30 cellular contexts compared by ENCODE assay signal in genomic region chr16:58809213-58809612, GRCh38.
"Had no signal": no experiment of that assay in that cellular context is flagged by ENCODE, and none has a peak within 500 bp of the region (broad histone marks: within the 10 kb centered on the region; RNA-seq: fewer than 3 reads in every experiment).

No MANE protein-coding gene starts in this region.

- H3K9me3 ChIP-seq: gastroesophageal sphincter, heart left ventricle, mucosa of descending colon, neutrophil, pancreas, suprapubic skin, transverse colon, vagina had no signal

- H3K4me3 Mint-ChIP-seq: mesothelial cell of epicardium; naive B cell; natural killer cell treated with Interleukin-12 subunit alpha and Interleukin-12 subunit beta and Interleukin-15 and Interleukin-18, amount 100 ng/mL, for 72 hours; neural crest cell; stimulated activated naive CD8-positive, alpha-beta T cell treated with anti-CD3 and anti-CD28 coated beads, Interleukin-15, amount 100 ng/mL, for 72 hours had no signal

- FAIRE-seq: endothelial cell of umbilical vein, islet of Langerhans, pancreas had no signal

- H2AFZ ChIP-seq: hepatocyte had no signal

- DNase-seq: dermis blood vessel endothelial cell; effector memory CD4-positive, alpha-beta T cell; foreskin fibroblast; heart left ventricle; left ventricle myocardium superior; mesenchymal stem cell; mucosa of descending colon; naive B cell; pancreas; stimulated activated CD4-positive, alpha-beta T cell treated with anti-CD3 and anti-CD28 coated beads, Interleukin-12 subunit alpha, Interleukin-12 subunit beta, amount 100 ng/mL, for 4 hours; stimulated activated CD4-positive, alpha-beta T cell treated with anti-CD3 and anti-CD28 coated beads, Interleukin-1b, Interleukin-23, amount 100 ng/mL, for 48 hours; stimulated activated CD4-positive, alpha-beta T cell treated with anti-CD3 and anti-CD28 coated beads, Interleukin-4, amount 100 ng/mL, for 1 hour; stimulated activated CD8-positive, alpha-beta memory T cell treated with anti-CD3 and anti-CD28 coated beads, Interleukin-4, amount 100 ng/mL, for 48 hours; stimulated activated naive CD4-positive, alpha-beta T cell; stimulated activated naive CD8-positive, alpha-beta T cell treated with anti-CD3 and anti-CD28 coated beads, Interleukin-15, amount 100 ng/mL, for 72 hours; transverse colon had no signal

- H3K36me3 Mint-ChIP-seq: mesothelial cell of epicardium; naive B cell; natural killer cell treated with Interleukin-12 subunit alpha and Interleukin-12 subunit beta and Interleukin-15 and Interleukin-18, amount 100 ng/mL, for 72 hours had no signal

- H3K9me3 Mint-ChIP-seq: neural crest cell had no signal

- ATAC-seq: gastroesophageal sphincter; heart left ventricle; left ventricle myocardium superior; mucosa of descending colon; natural killer cell treated with Interleukin-12 subunit alpha and Interleukin-12 subunit beta and Interleukin-15 and Interleukin-18, amount 100 ng/mL, for 72 hours; pancreas; sciatic nerve; stimulated activated naive CD8-positive, alpha-beta T cell treated with anti-CD3 and anti-CD28 coated beads, Interleukin-15, amount 100 ng/mL, for 72 hours had no signal

- H3K4me1 Mint-ChIP-seq: mesothelial cell of epicardium; naive B cell; stimulated activated naive CD8-positive, alpha-beta T cell treated with anti-CD3 and anti-CD28 coated beads, Interleukin-15, amount 100 ng/mL, for 72 hours had no signal

- H3K4me2 ChIP-seq: hepatocyte, smooth muscle cell had no signal

- H3K4me3 ChIP-seq: coronary artery, gastroesophageal sphincter, heart left ventricle, hepatocyte, lung, mucosa of descending colon, pancreas, smooth muscle cell, suprapubic skin, transverse colon, vagina had no signal

- H3K27ac Mint-ChIP-seq: mesothelial cell of epicardium; natural killer cell treated with Interleukin-12 subunit alpha and Interleukin-12 subunit beta and Interleukin-15 and Interleukin-18, amount 100 ng/mL, for 72 hours; stimulated activated naive CD8-positive, alpha-beta T cell treated with anti-CD3 and anti-CD28 coated beads, Interleukin-15, amount 100 ng/mL, for 72 hours had no signal

- H3K36me3 ChIP-seq: gastroesophageal sphincter, heart left ventricle, neutrophil, pancreas, suprapubic skin, transverse colon, vagina had no signal

- H3K27me3 ChIP-seq: gastroesophageal sphincter, heart left ventricle, hepatocyte, neutrophil, suprapubic skin, transverse colon, vagina had no signal

- H3K27ac ChIP-seq: coronary artery, gastroesophageal sphincter, heart left ventricle, hepatocyte, neutrophil, pancreas, suprapubic skin, transverse colon, vagina had no signal

- H3K4me1 ChIP-seq: gastroesophageal sphincter, heart left ventricle, pancreas, suprapubic skin, transverse colon, vagina had no signal

- H3K79me2 ChIP-seq: hepatocyte had no signal
